In the genomic region with DNA sequence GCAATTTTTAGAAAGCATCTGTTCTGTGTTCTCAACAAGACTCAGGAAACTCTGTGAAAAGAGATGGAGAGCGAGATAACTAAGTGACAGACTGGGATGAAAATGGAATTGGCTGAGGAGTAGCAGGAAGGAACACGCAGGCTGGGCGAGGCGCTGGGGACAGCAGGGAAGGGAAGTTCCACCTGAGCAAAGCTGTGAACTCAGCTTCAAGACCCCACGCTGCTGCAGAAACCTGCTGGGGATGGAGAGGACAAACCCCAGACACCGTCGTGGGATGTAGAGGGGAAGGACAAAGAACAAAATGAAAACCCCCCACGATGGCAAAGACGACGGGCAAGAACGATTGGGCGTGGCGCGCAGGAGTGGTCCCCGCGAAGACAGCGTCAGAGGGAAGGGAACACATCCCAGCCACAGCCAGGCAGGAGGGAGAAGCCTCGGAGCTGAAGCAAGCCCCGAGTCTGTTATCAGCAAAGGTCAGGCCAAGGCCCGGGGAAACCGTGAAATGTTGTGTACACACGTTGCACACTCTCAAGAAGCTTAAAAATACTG, we compare ENCODE assay signal across 17 cellular contexts.
DNase-seq lines count a peak whose midpoint lies in the region; ATAC-seq and TF ChIP-seq lines count a peak whose summit lies in the region.
"Had no signal": no experiment of that assay in that cellular context is flagged by ENCODE, and none has a peak within 500 bp of the region (broad histone marks: within the 10 kb centered on the region; RNA-seq: fewer than 3 reads in every experiment).

No MANE protein-coding gene starts in this region.

- no peaks in the 10 kb centered on the region for H4K20me1 ChIP-seq in osteoblast (ENCODE audit: insufficient read depth, low read length)

- no peak for ATAC-seq in right cardiac atrium

- H3K27ac ChIP-seq in right atrium auricular region (no peak overlapping the region), right cardiac atrium (ENCODE audit: low read length) (no peak overlapping the region), osteoblast (ENCODE audit: low read depth, low read length) (no peak overlapping the region), vagina (no peak overlapping the region), thyroid gland (no peak overlapping the region)

- TF ChIP-seq POLR2A in vagina (IDR thresholded peaks at IDR 0.05), result no peak
- TF ChIP-seq POLR2A in thyroid gland (IDR thresholded peaks at IDR 0.05), result no peak

- TF ChIP-seq CTCF in right atrium auricular region (IDR thresholded peaks at IDR 0.05), result no peak
- no peak for TF ChIP-seq CTCF in osteoblast (IDR thresholded peaks at IDR 0.05; ENCODE audit: extremely low read depth, low read depth, low read length)
- TF ChIP-seq CTCF in vagina (IDR thresholded peaks at IDR 0.05), result no peak
- TF ChIP-seq CTCF in thyroid gland (IDR thresholded peaks at IDR 0.05), result no peak

- H3K4me1 ChIP-seq in right atrium auricular region (no peaks in the 10 kb centered on the region), right cardiac atrium (ENCODE audit: control insufficient read depth, insufficient read depth, low read length) (no peaks in the 10 kb centered on the region), osteoblast (ENCODE audit: insufficient read depth, low read length) (no peaks in the 10 kb centered on the region), vagina (no peaks in the 10 kb centered on the region), thyroid gland (no peaks in the 10 kb centered on the region)

- H3K27me3 ChIP-seq in right atrium auricular region, result no peaks in the 10 kb centered on the region
- no peaks in the 10 kb centered on the region for H3K27me3 ChIP-seq in right cardiac atrium (ENCODE audit: control insufficient read depth, insufficient read depth)
- no peaks in the 10 kb centered on the region for H3K27me3 ChIP-seq in osteoblast (ENCODE audit: insufficient read depth, low read length)
- no peaks in the 10 kb centered on the region for H3K27me3 ChIP-seq in vagina
- no peaks in the 10 kb centered on the region for H3K27me3 ChIP-seq in thyroid gland

- no peak overlapping the region for H2AFZ ChIP-seq in osteoblast (ENCODE audit: low read length)

- H3K4me3 ChIP-seq in right atrium auricular region (no peak overlapping the region), right cardiac atrium (ENCODE audit: low read length) (no peak overlapping the region), osteoblast (ENCODE audit: insufficient read depth, low read length) (no peak overlapping the region), vagina (no peak overlapping the region), thyroid gland (replicated peaks in 1 of 3) (no peak overlapping the region)

- peak; percentile 28 for DNase-seq in right atrium auricular region (ENCODE audit: low spot score)
- DNase-seq in right cardiac atrium, result no peak
- peak; percentile 21 for DNase-seq in cerebellum (ENCODE audit: low spot score)
- DNase-seq in osteoblast (ENCODE audit: insufficient read length, low spot score, missing footprints), result peak; percentile 48
- DNase-seq in vagina (ENCODE audit: extremely low spot score in 2 of 2), result peak; percentile 31 to 70
- DNase-seq in COLO668 (lab: John Stamatoyannopoulos, UW; ENCODE audit: unreplicated experiment), result no peak
- no peak for DNase-seq in thyroid gland
- DNase-seq in MV-4-11 (lab: John Stamatoyannopoulos, UW), result no peak
- DNase-seq: ACHN; CD4-positive, alpha-beta memory T cell; GOT3; HFFc6; KBM-7; NCI-H1092 treated with DMSO at 0.1 percent for 48 hours; NCI-H1694 treated with DMSO at 0.1 percent for 48 hours; NCI-H446; SHP77 treated with DMSO at 0.1 percent for 48 hours had no signal

- WGBS in right cardiac atrium, result 59% methylated on average over 22 of the region's 22 CpGs
- WGBS in thyroid gland, 2 donors, result 59 to 62% methylated on average over 22 of the region's 22 CpGs

- H3K4me2 ChIP-seq in osteoblast (ENCODE audit: insufficient read depth, low read length), result no peak overlapping the region

- no peaks in the 10 kb centered on the region for H3K79me2 ChIP-seq in osteoblast (ENCODE audit: insufficient read depth, low read length)

- H3K9me3 ChIP-seq in right atrium auricular region (no peaks in the 10 kb centered on the region), right cardiac atrium (ENCODE audit: control insufficient read depth, low read length) (no peaks in the 10 kb centered on the region), osteoblast (ENCODE audit: low read depth, low read length) (no peaks in the 10 kb centered on the region), vagina (no peaks in the 10 kb centered on the region), thyroid gland (no peaks in the 10 kb centered on the region)

- no peaks in the 10 kb centered on the region for H3K36me3 ChIP-seq in right atrium auricular region
- H3K36me3 ChIP-seq in osteoblast (ENCODE audit: insufficient read depth, low read length), result no peaks in the 10 kb centered on the region
- no peaks in the 10 kb centered on the region for H3K36me3 ChIP-seq in vagina
- no peaks in the 10 kb centered on the region for H3K36me3 ChIP-seq in thyroid gland

- intact Hi-C loops in right cardiac atrium (cut with DNase I), result no loop called here
- intact Hi-C loops in vagina (cut with DNase I), result no loop called here
- intact Hi-C loops in thyroid gland (cut with DNase I), result no loop called here

Comparison
In these comparisons a context has a peak if more than half of its experiments do, and no peak if none do; other contexts are left out.
1. DNase-seq: peak in right atrium auricular region (single experiment), cerebellum (single experiment), osteoblast (single experiment) and vagina (2 of 2); none in right cardiac atrium (0 of 3), COLO668 (single experiment), thyroid gland (0 of 2) and MV-4-11 (single experiment).